Comparison of ENCODE assay signal across 1 cellular context in the genomic region with DNA sequence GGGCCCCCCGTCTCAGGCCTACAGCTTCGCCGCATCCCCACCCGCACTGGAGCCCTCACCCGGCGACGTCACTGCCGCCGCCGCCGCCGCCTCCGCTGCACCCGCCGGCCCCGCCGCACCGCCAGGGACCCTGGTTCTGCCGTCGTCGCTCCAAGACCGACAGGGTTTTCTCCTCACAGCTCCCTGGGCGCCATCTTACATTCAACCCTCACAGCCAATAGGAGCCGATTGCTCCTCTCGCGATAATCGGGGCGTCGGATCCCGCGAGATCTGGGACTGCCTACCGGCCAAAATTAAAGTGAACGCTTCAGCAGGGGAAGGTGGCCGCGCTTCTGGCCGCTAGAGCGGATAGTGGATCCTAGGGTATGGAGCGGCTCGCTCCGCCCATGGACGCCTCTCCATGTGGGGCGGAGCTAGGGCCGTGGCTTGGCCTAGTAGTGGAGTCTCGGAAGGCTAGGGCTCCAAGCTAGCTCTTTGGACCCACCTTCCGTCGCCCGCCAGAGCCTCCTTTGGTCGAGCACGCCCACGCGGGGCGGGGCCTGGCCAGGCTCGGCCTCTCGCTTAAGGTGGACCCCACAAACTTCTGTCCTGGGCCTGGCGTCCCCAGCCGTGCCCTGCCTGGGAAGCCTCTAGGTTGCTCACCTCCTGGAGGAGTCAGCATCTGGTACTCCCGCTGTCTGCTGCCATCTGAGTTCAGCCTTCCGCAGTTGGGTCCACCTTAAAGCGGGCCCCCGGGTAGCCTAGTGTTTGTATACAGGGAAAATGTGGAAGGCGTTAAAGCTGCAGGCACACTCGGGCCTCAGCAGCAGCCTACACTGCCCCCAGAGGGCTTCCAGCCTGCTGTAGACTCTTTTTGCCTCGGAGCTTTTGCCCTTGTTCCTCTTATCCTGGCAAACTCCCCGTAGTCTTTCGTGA.
TF ChIP-seq lines count a peak whose summit lies in the region.

A gene with protein sequence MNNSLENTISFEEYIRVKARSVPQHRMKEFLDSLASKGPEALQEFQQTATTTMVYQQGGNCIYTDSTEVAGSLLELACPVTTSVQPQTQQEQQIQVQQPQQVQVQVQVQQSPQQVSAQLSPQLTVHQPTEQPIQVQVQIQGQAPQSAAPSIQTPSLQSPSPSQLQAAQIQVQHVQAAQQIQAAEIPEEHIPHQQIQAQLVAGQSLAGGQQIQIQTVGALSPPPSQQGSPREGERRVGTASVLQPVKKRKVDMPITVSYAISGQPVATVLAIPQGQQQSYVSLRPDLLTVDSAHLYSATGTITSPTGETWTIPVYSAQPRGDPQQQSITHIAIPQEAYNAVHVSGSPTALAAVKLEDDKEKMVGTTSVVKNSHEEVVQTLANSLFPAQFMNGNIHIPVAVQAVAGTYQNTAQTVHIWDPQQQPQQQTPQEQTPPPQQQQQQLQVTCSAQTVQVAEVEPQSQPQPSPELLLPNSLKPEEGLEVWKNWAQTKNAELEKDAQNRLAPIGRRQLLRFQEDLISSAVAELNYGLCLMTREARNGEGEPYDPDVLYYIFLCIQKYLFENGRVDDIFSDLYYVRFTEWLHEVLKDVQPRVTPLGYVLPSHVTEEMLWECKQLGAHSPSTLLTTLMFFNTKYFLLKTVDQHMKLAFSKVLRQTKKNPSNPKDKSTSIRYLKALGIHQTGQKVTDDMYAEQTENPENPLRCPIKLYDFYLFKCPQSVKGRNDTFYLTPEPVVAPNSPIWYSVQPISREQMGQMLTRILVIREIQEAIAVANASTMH (minus strand): TSS at position 219 of the 915 bp plus-strand sequence. CDS start 17,054 bp downstream, outside the sequence.

TF ChIP-seq in HepG2, 621 proteins besides CTCF, POLR2A, EP300 and RAD21 (continued from another document and continues in another):
- TF ChIP-seq, protein P1, sequence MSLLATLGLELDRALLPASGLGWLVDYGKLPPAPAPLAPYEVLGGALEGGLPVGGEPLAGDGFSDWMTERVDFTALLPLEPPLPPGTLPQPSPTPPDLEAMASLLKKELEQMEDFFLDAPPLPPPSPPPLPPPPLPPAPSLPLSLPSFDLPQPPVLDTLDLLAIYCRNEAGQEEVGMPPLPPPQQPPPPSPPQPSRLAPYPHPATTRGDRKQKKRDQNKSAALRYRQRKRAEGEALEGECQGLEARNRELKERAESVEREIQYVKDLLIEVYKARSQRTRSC (CRISPR knock-in tag; IDR thresholded peaks at IDR 0.05; ENCODE audit: low read depth) = no peak
- TF ChIP-seq, protein P2, sequence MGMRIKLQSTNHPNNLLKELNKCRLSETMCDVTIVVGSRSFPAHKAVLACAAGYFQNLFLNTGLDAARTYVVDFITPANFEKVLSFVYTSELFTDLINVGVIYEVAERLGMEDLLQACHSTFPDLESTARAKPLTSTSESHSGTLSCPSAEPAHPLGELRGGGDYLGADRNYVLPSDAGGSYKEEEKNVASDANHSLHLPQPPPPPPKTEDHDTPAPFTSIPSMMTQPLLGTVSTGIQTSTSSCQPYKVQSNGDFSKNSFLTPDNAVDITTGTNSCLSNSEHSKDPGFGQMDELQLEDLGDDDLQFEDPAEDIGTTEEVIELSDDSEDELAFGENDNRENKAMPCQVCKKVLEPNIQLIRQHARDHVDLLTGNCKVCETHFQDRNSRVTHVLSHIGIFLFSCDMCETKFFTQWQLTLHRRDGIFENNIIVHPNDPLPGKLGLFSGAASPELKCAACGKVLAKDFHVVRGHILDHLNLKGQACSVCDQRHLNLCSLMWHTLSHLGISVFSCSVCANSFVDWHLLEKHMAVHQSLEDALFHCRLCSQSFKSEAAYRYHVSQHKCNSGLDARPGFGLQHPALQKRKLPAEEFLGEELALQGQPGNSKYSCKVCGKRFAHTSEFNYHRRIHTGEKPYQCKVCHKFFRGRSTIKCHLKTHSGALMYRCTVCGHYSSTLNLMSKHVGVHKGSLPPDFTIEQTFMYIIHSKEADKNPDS (CRISPR knock-in tag; IDR thresholded peaks at IDR 0.05) = no peak
- TF ChIP-seq, protein P3, sequence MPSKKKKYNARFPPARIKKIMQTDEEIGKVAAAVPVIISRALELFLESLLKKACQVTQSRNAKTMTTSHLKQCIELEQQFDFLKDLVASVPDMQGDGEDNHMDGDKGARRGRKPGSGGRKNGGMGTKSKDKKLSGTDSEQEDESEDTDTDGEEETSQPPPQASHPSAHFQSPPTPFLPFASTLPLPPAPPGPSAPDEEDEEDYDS (CRISPR knock-in tag; IDR thresholded peaks at IDR 0.05) = peak; percentile 78
- TF ChIP-seq, protein P4, sequence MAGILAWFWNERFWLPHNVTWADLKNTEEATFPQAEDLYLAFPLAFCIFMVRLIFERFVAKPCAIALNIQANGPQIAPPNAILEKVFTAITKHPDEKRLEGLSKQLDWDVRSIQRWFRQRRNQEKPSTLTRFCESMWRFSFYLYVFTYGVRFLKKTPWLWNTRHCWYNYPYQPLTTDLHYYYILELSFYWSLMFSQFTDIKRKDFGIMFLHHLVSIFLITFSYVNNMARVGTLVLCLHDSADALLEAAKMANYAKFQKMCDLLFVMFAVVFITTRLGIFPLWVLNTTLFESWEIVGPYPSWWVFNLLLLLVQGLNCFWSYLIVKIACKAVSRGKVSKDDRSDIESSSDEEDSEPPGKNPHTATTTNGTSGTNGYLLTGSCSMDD (CRISPR knock-in tag; IDR thresholded peaks at IDR 0.05) = no peak
- TF ChIP-seq, protein P5, sequence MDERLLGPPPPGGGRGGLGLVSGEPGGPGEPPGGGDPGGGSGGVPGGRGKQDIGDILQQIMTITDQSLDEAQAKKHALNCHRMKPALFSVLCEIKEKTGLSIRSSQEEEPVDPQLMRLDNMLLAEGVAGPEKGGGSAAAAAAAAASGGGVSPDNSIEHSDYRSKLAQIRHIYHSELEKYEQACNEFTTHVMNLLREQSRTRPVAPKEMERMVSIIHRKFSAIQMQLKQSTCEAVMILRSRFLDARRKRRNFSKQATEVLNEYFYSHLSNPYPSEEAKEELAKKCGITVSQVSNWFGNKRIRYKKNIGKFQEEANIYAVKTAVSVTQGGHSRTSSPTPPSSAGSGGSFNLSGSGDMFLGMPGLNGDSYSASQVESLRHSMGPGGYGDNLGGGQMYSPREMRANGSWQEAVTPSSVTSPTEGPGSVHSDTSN (CRISPR knock-in tag; IDR thresholded peaks at IDR 0.05) = no peak
- no peak; the same call in 1 of the 2 replicates for TF ChIP-seq SMAD1 (CRISPR knock-in tag; IDR thresholded peaks at IDR 0.05; ENCODE audit: borderline replicate concordance, low read depth)
- peak; percentile 27 for TF ChIP-seq ZNF883 (CRISPR knock-in tag; IDR thresholded peaks at IDR 0.05; ENCODE audit: not compliant biosample characterization)
- TF ChIP-seq, protein P6, sequence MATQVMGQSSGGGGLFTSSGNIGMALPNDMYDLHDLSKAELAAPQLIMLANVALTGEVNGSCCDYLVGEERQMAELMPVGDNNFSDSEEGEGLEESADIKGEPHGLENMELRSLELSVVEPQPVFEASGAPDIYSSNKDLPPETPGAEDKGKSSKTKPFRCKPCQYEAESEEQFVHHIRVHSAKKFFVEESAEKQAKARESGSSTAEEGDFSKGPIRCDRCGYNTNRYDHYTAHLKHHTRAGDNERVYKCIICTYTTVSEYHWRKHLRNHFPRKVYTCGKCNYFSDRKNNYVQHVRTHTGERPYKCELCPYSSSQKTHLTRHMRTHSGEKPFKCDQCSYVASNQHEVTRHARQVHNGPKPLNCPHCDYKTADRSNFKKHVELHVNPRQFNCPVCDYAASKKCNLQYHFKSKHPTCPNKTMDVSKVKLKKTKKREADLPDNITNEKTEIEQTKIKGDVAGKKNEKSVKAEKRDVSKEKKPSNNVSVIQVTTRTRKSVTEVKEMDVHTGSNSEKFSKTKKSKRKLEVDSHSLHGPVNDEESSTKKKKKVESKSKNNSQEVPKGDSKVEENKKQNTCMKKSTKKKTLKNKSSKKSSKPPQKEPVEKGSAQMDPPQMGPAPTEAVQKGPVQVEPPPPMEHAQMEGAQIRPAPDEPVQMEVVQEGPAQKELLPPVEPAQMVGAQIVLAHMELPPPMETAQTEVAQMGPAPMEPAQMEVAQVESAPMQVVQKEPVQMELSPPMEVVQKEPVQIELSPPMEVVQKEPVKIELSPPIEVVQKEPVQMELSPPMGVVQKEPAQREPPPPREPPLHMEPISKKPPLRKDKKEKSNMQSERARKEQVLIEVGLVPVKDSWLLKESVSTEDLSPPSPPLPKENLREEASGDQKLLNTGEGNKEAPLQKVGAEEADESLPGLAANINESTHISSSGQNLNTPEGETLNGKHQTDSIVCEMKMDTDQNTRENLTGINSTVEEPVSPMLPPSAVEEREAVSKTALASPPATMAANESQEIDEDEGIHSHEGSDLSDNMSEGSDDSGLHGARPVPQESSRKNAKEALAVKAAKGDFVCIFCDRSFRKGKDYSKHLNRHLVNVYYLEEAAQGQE (IDR thresholded peaks at IDR 0.05; ENCODE audit: borderline replicate concordance in 1 of 2, low read depth in 1 of 2, low read length in 2 of 2) = no peak
- no peak for TF ChIP-seq IKZF1 (IDR thresholded peaks at IDR 0.05)
- TF ChIP-seq, protein P7, sequence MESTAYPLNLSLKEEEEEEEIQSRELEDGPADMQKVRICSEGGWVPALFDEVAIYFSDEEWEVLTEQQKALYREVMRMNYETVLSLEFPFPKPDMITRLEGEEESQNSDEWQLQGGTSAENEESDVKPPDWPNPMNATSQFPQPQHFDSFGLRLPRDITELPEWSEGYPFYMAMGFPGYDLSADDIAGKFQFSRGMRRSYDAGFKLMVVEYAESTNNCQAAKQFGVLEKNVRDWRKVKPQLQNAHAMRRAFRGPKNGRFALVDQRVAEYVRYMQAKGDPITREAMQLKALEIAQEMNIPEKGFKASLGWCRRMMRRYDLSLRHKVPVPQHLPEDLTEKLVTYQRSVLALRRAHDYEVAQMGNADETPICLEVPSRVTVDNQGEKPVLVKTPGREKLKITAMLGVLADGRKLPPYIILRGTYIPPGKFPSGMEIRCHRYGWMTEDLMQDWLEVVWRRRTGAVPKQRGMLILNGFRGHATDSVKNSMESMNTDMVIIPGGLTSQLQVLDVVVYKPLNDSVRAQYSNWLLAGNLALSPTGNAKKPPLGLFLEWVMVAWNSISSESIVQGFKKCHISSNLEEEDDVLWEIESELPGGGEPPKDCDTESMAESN (CRISPR knock-in tag; conservative IDR thresholded peaks at IDR 0.05) = no peak
- TF ChIP-seq, protein P8, sequence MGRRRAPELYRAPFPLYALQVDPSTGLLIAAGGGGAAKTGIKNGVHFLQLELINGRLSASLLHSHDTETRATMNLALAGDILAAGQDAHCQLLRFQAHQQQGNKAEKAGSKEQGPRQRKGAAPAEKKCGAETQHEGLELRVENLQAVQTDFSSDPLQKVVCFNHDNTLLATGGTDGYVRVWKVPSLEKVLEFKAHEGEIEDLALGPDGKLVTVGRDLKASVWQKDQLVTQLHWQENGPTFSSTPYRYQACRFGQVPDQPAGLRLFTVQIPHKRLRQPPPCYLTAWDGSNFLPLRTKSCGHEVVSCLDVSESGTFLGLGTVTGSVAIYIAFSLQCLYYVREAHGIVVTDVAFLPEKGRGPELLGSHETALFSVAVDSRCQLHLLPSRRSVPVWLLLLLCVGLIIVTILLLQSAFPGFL (CRISPR knock-in tag; IDR thresholded peaks at IDR 0.05) = no peak
- TF ChIP-seq NCOA1 (CRISPR knock-in tag; IDR thresholded peaks at IDR 0.05) = no peak
- no peak for TF ChIP-seq SMAD9 (CRISPR knock-in tag; IDR thresholded peaks at IDR 0.05)
- TF ChIP-seq PAWR (CRISPR knock-in tag; IDR thresholded peaks at IDR 0.05; ENCODE audit: borderline replicate concordance) = 0 out of 2 replicates have a peak, but pooled peaks have one; percentile 31
- no peak for TF ChIP-seq RARG (CRISPR knock-in tag; IDR thresholded peaks at IDR 0.05; ENCODE audit: low read depth)
- no peak for TF ChIP-seq STAT5B (CRISPR knock-in tag; IDR thresholded peaks at IDR 0.05)
- peak; percentile 54; the same call in 1 of the 2 replicates for TF ChIP-seq ZSCAN30 (CRISPR knock-in tag; IDR thresholded peaks at IDR 0.05)
- peak; percentile 81 for TF ChIP-seq ZMYM4 (CRISPR knock-in tag; IDR thresholded peaks at IDR 0.05)
- TF ChIP-seq, protein P9, sequence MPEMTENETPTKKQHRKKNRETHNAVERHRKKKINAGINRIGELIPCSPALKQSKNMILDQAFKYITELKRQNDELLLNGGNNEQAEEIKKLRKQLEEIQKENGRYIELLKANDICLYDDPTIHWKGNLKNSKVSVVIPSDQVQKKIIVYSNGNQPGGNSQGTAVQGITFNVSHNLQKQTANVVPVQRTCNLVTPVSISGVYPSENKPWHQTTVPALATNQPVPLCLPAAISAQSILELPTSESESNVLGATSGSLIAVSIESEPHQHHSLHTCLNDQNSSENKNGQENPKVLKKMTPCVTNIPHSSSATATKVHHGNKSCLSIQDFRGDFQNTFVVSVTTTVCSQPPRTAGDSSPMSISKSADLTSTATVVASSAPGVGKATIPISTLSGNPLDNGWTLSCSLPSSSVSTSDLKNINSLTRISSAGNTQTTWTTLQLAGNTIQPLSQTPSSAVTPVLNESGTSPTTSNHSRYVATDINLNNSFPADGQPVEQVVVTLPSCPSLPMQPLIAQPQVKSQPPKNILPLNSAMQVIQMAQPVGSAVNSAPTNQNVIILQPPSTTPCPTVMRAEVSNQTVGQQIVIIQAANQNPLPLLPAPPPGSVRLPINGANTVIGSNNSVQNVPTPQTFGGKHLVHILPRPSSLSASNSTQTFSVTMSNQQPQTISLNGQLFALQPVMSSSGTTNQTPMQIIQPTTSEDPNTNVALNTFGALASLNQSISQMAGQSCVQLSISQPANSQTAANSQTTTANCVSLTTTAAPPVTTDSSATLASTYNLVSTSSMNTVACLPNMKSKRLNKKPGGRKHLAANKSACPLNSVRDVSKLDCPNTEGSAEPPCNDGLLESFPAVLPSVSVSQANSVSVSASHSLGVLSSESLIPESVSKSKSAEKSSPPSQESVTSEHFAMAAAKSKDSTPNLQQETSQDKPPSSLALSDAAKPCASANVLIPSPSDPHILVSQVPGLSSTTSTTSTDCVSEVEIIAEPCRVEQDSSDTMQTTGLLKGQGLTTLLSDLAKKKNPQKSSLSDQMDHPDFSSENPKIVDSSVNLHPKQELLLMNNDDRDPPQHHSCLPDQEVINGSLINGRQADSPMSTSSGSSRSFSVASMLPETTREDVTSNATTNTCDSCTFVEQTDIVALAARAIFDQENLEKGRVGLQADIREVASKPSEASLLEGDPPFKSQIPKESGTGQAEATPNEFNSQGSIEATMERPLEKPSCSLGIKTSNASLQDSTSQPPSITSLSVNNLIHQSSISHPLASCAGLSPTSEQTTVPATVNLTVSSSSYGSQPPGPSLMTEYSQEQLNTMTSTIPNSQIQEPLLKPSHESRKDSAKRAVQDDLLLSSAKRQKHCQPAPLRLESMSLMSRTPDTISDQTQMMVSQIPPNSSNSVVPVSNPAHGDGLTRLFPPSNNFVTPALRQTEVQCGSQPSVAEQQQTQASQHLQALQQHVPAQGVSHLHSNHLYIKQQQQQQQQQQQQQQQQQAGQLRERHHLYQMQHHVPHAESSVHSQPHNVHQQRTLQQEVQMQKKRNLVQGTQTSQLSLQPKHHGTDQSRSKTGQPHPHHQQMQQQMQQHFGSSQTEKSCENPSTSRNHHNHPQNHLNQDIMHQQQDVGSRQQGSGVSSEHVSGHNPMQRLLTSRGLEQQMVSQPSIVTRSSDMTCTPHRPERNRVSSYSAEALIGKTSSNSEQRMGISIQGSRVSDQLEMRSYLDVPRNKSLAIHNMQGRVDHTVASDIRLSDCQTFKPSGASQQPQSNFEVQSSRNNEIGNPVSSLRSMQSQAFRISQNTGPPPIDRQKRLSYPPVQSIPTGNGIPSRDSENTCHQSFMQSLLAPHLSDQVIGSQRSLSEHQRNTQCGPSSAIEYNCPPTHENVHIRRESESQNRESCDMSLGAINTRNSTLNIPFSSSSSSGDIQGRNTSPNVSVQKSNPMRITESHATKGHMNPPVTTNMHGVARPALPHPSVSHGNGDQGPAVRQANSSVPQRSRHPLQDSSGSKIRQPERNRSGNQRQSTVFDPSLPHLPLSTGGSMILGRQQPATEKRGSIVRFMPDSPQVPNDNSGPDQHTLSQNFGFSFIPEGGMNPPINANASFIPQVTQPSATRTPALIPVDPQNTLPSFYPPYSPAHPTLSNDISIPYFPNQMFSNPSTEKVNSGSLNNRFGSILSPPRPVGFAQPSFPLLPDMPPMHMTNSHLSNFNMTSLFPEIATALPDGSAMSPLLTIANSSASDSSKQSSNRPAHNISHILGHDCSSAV (CRISPR knock-in tag; IDR thresholded peaks at IDR 0.05; ENCODE audit: borderline replicate concordance) = no peak
